33 cellular contexts compared by ENCODE assay signal in the genomic region with DNA sequence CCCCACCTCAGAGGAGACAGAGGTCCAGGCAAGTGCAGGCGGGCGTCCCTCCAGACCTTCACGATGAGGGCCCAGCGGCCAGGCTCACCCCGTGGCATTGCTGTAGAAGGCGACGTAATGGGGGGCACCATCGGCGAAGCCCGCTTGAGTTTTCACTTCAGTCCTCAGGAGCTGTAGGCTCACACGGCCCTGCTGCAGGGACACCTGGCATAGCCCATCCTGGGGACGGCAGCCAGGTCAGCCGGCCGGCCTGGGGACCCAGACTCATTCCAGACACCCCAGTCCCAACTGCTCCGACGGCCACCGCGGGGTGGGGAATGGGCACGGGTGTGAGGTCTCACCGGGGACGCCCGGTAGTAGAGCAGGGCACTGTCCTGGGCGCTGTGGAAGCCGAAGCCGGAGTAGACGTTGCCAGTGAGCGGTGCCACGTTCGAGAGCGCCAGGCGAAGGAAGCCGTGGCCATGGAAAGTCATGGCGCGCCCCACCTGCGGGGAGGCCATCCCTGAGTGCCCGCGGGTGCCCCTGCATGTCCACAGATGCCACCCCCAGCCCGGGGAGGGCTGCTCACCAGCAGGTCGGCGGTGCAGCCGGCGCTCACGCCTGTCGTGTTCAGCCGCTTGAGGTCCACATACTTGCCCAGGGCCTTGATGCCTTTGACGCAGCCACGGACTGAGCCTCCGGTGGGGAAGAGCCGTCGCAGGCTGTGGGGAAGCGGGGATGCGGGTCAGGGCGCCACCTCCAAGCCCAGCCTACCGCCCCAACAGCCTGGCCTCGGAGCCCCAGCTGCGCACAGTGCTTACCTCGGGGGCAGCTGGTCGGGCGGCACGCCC.
"Had no signal": no experiment of that assay in that cellular context is flagged by ENCODE, and none has a peak within 500 bp of the region (broad histone marks: within the 10 kb centered on the region; RNA-seq: fewer than 3 reads in every experiment).

No MANE protein-coding gene starts in this region.

- H3K36me3 ChIP-seq: breast epithelium had no signal

- H3K9me3 ChIP-seq: adrenal gland, body of pancreas, breast epithelium had no signal

- ATAC-seq: activated CD8-positive, alpha-beta T cell treated with anti-CD3 and anti-CD28 coated beads for 36 hours; activated naive CD4-positive, alpha-beta T cell treated with anti-CD3 and anti-CD28 coated beads, Interleukin-2, amount 50 U/mL, for 72 hours; activated T-cell treated with anti-CD3 and anti-CD28 coated beads, Interleukin-2, amount 50 U/mL, for 4 hours; activated T-cell treated with anti-CD3 and anti-CD28 coated beads, Interleukin-2, amount 50 U/mL, for 72 hours; activated T-helper 17 cell treated with anti-CD3 and anti-CD28 coated beads, Interleukin-2, amount 50 U/mL, for 72 hours; body of pancreas had no signal

- H3K4me3 ChIP-seq: adrenal gland, body of pancreas, breast epithelium had no signal

- H3K4me1 ChIP-seq: body of pancreas, breast epithelium had no signal

- H3K27ac ChIP-seq: body of pancreas, brain microvascular endothelial cell, breast epithelium, VCaP had no signal

- FAIRE-seq: astrocyte, TTC549 had no signal

- H3K27me3 ChIP-seq: adrenal gland, body of pancreas, brain microvascular endothelial cell, breast epithelium had no signal

- DNase-seq: activated B cell treated with CpG ODN at 0.5 μM for 24 hours; activated CD4-positive, alpha-beta memory T cell treated with anti-CD3 and anti-CD28 coated beads for 36 hours; activated CD4-positive, alpha-beta T cell treated with anti-CD3 and anti-CD28 coated beads for 4 hours; activated CD4-positive, alpha-beta T cell treated with anti-CD3 and anti-CD28 coated beads, Interleukin-2, amount 10 ng/mL, durations not matched to agents 24 days and 14 days; activated CD4-positive, alpha-beta T cell treated with anti-CD3 and anti-CD28 coated beads, Interleukin-2, amount 50 U/mL, for 1 hour; activated CD4-positive, alpha-beta T cell treated with anti-CD3 and anti-CD28 coated beads, Interleukin-2, amount 50 U/mL, for 4 hours; activated CD4-positive, CD25-positive, alpha-beta regulatory T cell treated with anti-CD3 and anti-CD28 coated beads, Interleukin-2, amount 50 U/mL, for 72 hours; activated CD8-positive, alpha-beta memory T cell treated with anti-CD3 and anti-CD28 coated beads, Interleukin-2, amount 50 U/mL, for 4 hours; activated CD8-positive, alpha-beta T cell treated with anti-CD3 and anti-CD28 coated beads for 36 hours; activated effector memory CD4-positive, alpha-beta T cell treated with anti-CD3 and anti-CD28 coated beads, Interleukin-2, amount 50 U/mL, for 16 hours; activated gamma-delta T cell treated with Interleukin-2 at 50 U/mL for 16 hours; activated naive CD4-positive, alpha-beta T cell; activated naive CD4-positive, alpha-beta T cell treated with anti-CD3 and anti-CD28 coated beads for 36 hours; activated naive CD4-positive, alpha-beta T cell treated with anti-CD3 and anti-CD28 coated beads, Interleukin-2, amount 50 U/mL, for 16 hours; activated naive CD8-positive, alpha-beta T cell treated with anti-CD3 and anti-CD28 coated beads for 36 hours; activated T-cell treated with anti-CD3 and anti-CD28 coated beads for 4 hours; activated T-cell treated with anti-CD3 and anti-CD28 coated beads, Interleukin-2, amount 50 U/mL, for 1 hour; activated T-cell treated with anti-CD3 and anti-CD28 coated beads, Interleukin-2, amount 50 U/mL, for 4 hours; activated T-cell treated with anti-CD3 and anti-CD28 coated beads, Interleukin-2, amount 50 U/mL, for 72 hours; adrenal gland; amniotic stem cell; aorta; body of pancreas; brain microvascular endothelial cell; central memory CD4-positive, alpha-beta T cell; T-helper 2 cell; T-helper 9 cell had no signal
